In genomic region chr14:78947681-78948080, GRCh38 we compare ENCODE assay signal across 29 cellular contexts.
"Had no signal": no experiment of that assay in that cellular context is flagged by ENCODE, and none has a peak within 500 bp of the region (broad histone marks: within the 10 kb centered on the region; RNA-seq: fewer than 3 reads in every experiment).

No MANE protein-coding gene starts in this region.

- H3K27ac ChIP-seq: stomach, suprapubic skin, testis, thoracic aorta, thyroid gland, tibial artery, tibial nerve, transverse colon, upper lobe of left lung, upper lobe of right lung, uterus, vagina had no signal

- H3K27ac Mint-ChIP-seq: stimulated activated effector memory CD8-positive, alpha-beta T cell treated with anti-CD3 and anti-CD28 coated beads, Interleukin-12 subunit alpha, Interleukin-12 subunit beta, amount 100 ng/mL, for 72 hours; stimulated activated memory B cell treated with anti-CD40 and anti-IgM and Interleukin-4, amounts not matched to agents 10 μg/mL and 1 μg/mL and 100 μg/mL, for 72 hours; stimulated activated naive B cell treated with anti-CD40 and anti-IgM and Interleukin-4, amounts not matched to agents 10 μg/mL and 1 μg/mL and 100 μg/mL, for 72 hours; stimulated activated naive CD8-positive, alpha-beta T cell treated with anti-CD3 and anti-CD28 coated beads, Interleukin-15, amount 100 ng/mL, for 72 hours; stimulated activated naive CD8-positive, alpha-beta T cell treated with anti-CD3 and anti-CD28 coated beads, Interleukin-15, Interleukin-2, amounts not matched to agents 100 ng/mL and 50 ng/mL, for 24 hours; type B pancreatic cell had no signal

- H3K4me3 Mint-ChIP-seq: stimulated activated effector memory CD8-positive, alpha-beta T cell treated with anti-CD3 and anti-CD28 coated beads, Interleukin-12 subunit alpha, Interleukin-12 subunit beta, amount 100 ng/mL, for 72 hours; stimulated activated memory B cell treated with anti-CD40 and anti-IgM and Interleukin-4, amounts not matched to agents 10 μg/mL and 1 μg/mL and 100 μg/mL, for 72 hours; stimulated activated naive B cell treated with anti-CD40 and anti-IgM and Interleukin-4, amounts not matched to agents 10 μg/mL and 1 μg/mL and 100 μg/mL, for 72 hours; stimulated activated naive CD8-positive, alpha-beta T cell treated with anti-CD3 and anti-CD28 coated beads, Interleukin-15, amount 100 ng/mL, for 72 hours; stimulated activated naive CD8-positive, alpha-beta T cell treated with anti-CD3 and anti-CD28 coated beads, Interleukin-15, Interleukin-2, amounts not matched to agents 100 ng/mL and 50 ng/mL, for 24 hours; type B pancreatic cell had no signal

- H3K36me3 Mint-ChIP-seq: stimulated activated effector memory CD8-positive, alpha-beta T cell treated with anti-CD3 and anti-CD28 coated beads, Interleukin-12 subunit alpha, Interleukin-12 subunit beta, amount 100 ng/mL, for 72 hours; stimulated activated memory B cell treated with anti-CD40 and anti-IgM and Interleukin-4, amounts not matched to agents 10 μg/mL and 1 μg/mL and 100 μg/mL, for 72 hours; stimulated activated naive B cell treated with anti-CD40 and anti-IgM and Interleukin-4, amounts not matched to agents 10 μg/mL and 1 μg/mL and 100 μg/mL, for 72 hours; type B pancreatic cell had no signal

- H3K4me1 Mint-ChIP-seq: stimulated activated effector memory CD8-positive, alpha-beta T cell treated with anti-CD3 and anti-CD28 coated beads, Interleukin-12 subunit alpha, Interleukin-12 subunit beta, amount 100 ng/mL, for 72 hours; stimulated activated memory B cell treated with anti-CD40 and anti-IgM and Interleukin-4, amounts not matched to agents 10 μg/mL and 1 μg/mL and 100 μg/mL, for 72 hours; stimulated activated naive B cell treated with anti-CD40 and anti-IgM and Interleukin-4, amounts not matched to agents 10 μg/mL and 1 μg/mL and 100 μg/mL, for 72 hours; stimulated activated naive CD8-positive, alpha-beta T cell treated with anti-CD3 and anti-CD28 coated beads, Interleukin-15, amount 100 ng/mL, for 72 hours had no signal

- H3K9me3 ChIP-seq: stomach, suprapubic skin, testis, thoracic aorta, thyroid gland, tibial artery, tibial nerve, transverse colon, upper lobe of left lung, upper lobe of right lung, uterus, vagina had no signal

- H3K27me3 ChIP-seq: stomach, suprapubic skin, testis, thyroid gland, tibial nerve, transverse colon, upper lobe of left lung, upper lobe of right lung, uterus, vagina had no signal

- H3K4me3 ChIP-seq: stomach, suprapubic skin, testis, thoracic aorta, thyroid gland, tibial artery, tibial nerve, transverse colon, upper lobe of left lung, upper lobe of right lung, uterus, vagina had no signal

- H3K9me3 Mint-ChIP-seq: stimulated activated memory B cell treated with anti-CD40 and anti-IgM and Interleukin-4, amounts not matched to agents 10 μg/mL and 1 μg/mL and 100 μg/mL, for 72 hours; stimulated activated naive B cell treated with anti-CD40 and anti-IgM and Interleukin-4, amounts not matched to agents 10 μg/mL and 1 μg/mL and 100 μg/mL, for 72 hours; stimulated activated naive CD8-positive, alpha-beta T cell treated with anti-CD3 and anti-CD28 coated beads, Interleukin-15, amount 100 ng/mL, for 72 hours; stimulated activated naive CD8-positive, alpha-beta T cell treated with anti-CD3 and anti-CD28 coated beads, Interleukin-15, Interleukin-2, amounts not matched to agents 100 ng/mL and 50 ng/mL, for 24 hours; type B pancreatic cell had no signal

- FAIRE-seq: urothelium cell line had no signal

- H3K4me1 ChIP-seq: stomach, suprapubic skin, testis, thyroid gland, tibial artery, tibial nerve, transverse colon, upper lobe of left lung, upper lobe of right lung, uterus, vagina had no signal

- DNase-seq: stimulated activated CD4-positive, alpha-beta T cell treated with anti-CD3 and anti-CD28 coated beads, Interleukin-2, amount 100 ng/mL, for 48 hours; stimulated activated CD4-positive, alpha-beta T cell treated with anti-CD3 and anti-CD28 coated beads, Interleukin-4, amount 100 ng/mL, for 1 hour; stimulated activated CD4-positive, alpha-beta T cell treated with anti-CD3 and anti-CD28 coated beads, Interleukin-4, amount 100 ng/mL, for 24 hours; stimulated activated CD4-positive, alpha-beta T cell treated with anti-CD3 and anti-CD28 coated beads, Interleukin-4, amount 100 ng/mL, for 4 hours; stimulated activated CD8-positive, alpha-beta memory T cell treated with anti-CD3 and anti-CD28 coated beads, Interleukin-4, amount 100 ng/mL, for 48 hours; stimulated activated naive B cell treated with anti-CD40 and anti-IgM and Interleukin-4, amounts not matched to agents 10 μg/mL and 1 μg/mL and 100 μg/mL, for 72 hours; stimulated activated naive CD4-positive, alpha-beta T cell; stimulated activated naive CD4-positive, alpha-beta T cell treated with Interleukin-2 at 50 U/mL for 16 hours; stimulated activated naive CD8-positive, alpha-beta T cell treated with anti-CD3 and anti-CD28 coated beads, Interleukin-15, amount 100 ng/mL, for 72 hours; stimulated activated naive CD8-positive, alpha-beta T cell treated with anti-CD3 and anti-CD28 coated beads, Interleukin-15, Interleukin-2, amounts not matched to agents 100 U/mL and 50 U/mL, for 24 hours; stomach; substantia nigra; testis; thyroid gland; tibial artery; transverse colon; trophoblast cell; upper lobe of left lung; upper lobe of right lung; uterus had no signal

- H3K36me3 ChIP-seq: stomach, suprapubic skin, thoracic aorta, thyroid gland, tibial artery, tibial nerve, transverse colon, upper lobe of left lung, upper lobe of right lung, uterus, vagina had no signal
